In genomic region chr20:62791301-62792181, GRCh38 we compare ENCODE assay signal across 9 cellular contexts. TPM values are rescaled to one million over a fixed set of nuclear protein-coding genes. Genes with fewer than 3 reads are reported as not detected.
DNase-seq lines count a peak whose midpoint lies in the region; ATAC-seq, FAIRE-seq and TF ChIP-seq lines count a peak whose summit lies in the region.
"Had no signal": no experiment of that assay in that cellular context is flagged by ENCODE, and none has a peak within 500 bp of the region (broad histone marks: within the 10 kb centered on the region; RNA-seq: fewer than 3 reads in every experiment).

No MANE protein-coding gene starts in this region.

- H3K4me3 ChIP-seq in SJSA1 (no peak overlapping the region), gastroesophageal sphincter (no peak overlapping the region), pancreas (no peak overlapping the region), upper lobe of left lung (no peak overlapping the region)

- no peaks in the 10 kb centered on the region for H3K36me3 ChIP-seq in SJSA1
- no peaks in the 10 kb centered on the region for H3K36me3 ChIP-seq in gastroesophageal sphincter
- no peaks in the 10 kb centered on the region for H3K36me3 ChIP-seq in pancreas
- no peaks in the 10 kb centered on the region for H3K36me3 ChIP-seq in upper lobe of left lung

- TF ChIP-seq CTCF in gastroesophageal sphincter (IDR thresholded peaks at IDR 0.05) (peak in 3 of 4 experiments; percentile 86 to 96 (median 95)), pancreas (IDR thresholded peaks at IDR 0.05) (peak; percentile 64 to 89 (median 82)), upper lobe of left lung (IDR thresholded peaks at IDR 0.05) (peak; percentile 86 to 94 (median 90))

- TF ChIP-seq EP300 in gastroesophageal sphincter (IDR thresholded peaks at IDR 0.05), result no peak
- no peak for TF ChIP-seq EP300 in upper lobe of left lung (IDR thresholded peaks at IDR 0.05)

- intact Hi-C loops in pancreas (cut with DNase I), result no loop called here

- H3K4me1 ChIP-seq in SJSA1 (replicated peaks), result peaks cover 32% of the 10 kb centered on the region
- peaks cover 0 to 38% (median 8%) of the 10 kb centered on the region in 3 donors for H3K4me1 ChIP-seq in gastroesophageal sphincter
- H3K4me1 ChIP-seq in pancreas, result peaks cover 0 to 5% (median 3%) of the 10 kb centered on the region in 3 donors
- H3K4me1 ChIP-seq in upper lobe of left lung, result peaks cover 11 to 31% (median 19%) of the 10 kb centered on the region in 4 donors

- no peak for FAIRE-seq in pancreas (lab: Jason Lieb, UNC)
- FAIRE-seq: islet of Langerhans had no signal

- 33 to 67% methylated on average over 8 to 14 of the region's 23 CpGs for WGBS in gastroesophageal sphincter (ENCODE audit: low coverage in 1 of 2), 2 donors
- 31 to 37% methylated on average over 23 of the region's 23 CpGs for WGBS in pancreas, 2 donors
- 51 to 58% methylated on average over 12 to 16 of the region's 23 CpGs for WGBS in upper lobe of left lung, 2 donors

- DNase-seq in GDM1 (lab: John Stamatoyannopoulos, UW), result peak; percentile 83
- peak; percentile 85 for DNase-seq in NCI-H1092 (lab: John Stamatoyannopoulos, UW)
- DNase-seq in SJSA1 (ENCODE audit: low read depth in 1 of 2, low spot score in 2 of 2), result peak; percentile 82 to 87
- peak; percentile 59 for DNase-seq in activated gamma-delta T cell treated with anti-CD3 and anti-CD28 coated beads, Interleukin-2, amount 50 U/mL, for 16 hours (ENCODE audit: low read depth)
- DNase-seq in pancreas, result peak in 5 of 6 donors; percentile 63 to 81 (median 73)
- DNase-seq in upper lobe of left lung, result peak; percentile 76 to 82

- no peak for TF ChIP-seq POLR2A in gastroesophageal sphincter (IDR thresholded peaks at IDR 0.05)
- no peak for TF ChIP-seq POLR2A in upper lobe of left lung (IDR thresholded peaks at IDR 0.05)

- H3K27me3 ChIP-seq in SJSA1 (replicated peaks) (peaks cover 3% of the 10 kb centered on the region), gastroesophageal sphincter (peaks cover under 1% of the 10 kb centered on the region), pancreas (no peaks in the 10 kb centered on the region), upper lobe of left lung (no peaks in the 10 kb centered on the region)

- no peaks in the 10 kb centered on the region for H3K9me3 ChIP-seq in SJSA1 (replicated peaks)
- no peaks in the 10 kb centered on the region for H3K9me3 ChIP-seq in gastroesophageal sphincter
- H3K9me3 ChIP-seq in pancreas, result no peaks in the 10 kb centered on the region
- no peaks in the 10 kb centered on the region for H3K9me3 ChIP-seq in upper lobe of left lung

- H3K27ac ChIP-seq in SJSA1 (no peak overlapping the region), gastroesophageal sphincter (no peak overlapping the region), pancreas (no peak overlapping the region), upper lobe of left lung (no peak overlapping the region)

- ATAC-seq in gastroesophageal sphincter (peak; percentile 19), pancreas (peak in 3 of 4 donors; percentile 5 to 33 (median 22)), upper lobe of left lung (ENCODE audit: low FRiP score in 2 of 2) (peak in 1 of 2 donors; percentile 20), GM19395 (IDR thresholded peaks at IDR 0.05; ENCODE audit: unreplicated experiment) (no peak)

RNA-seq across cellular contexts. Expression of gene MRGBP, which starts 4.7 kb away (rescaled TPM):
- 28.2 and 33.2 TPM in 2 replicates for total RNA-seq in SJSA1 (2014; rRNA removed; shearing (Covaris generic))
- total RNA-seq in gastroesophageal sphincter, result 10 to 100 TPM in 3 of 4 donors, 1 to 10 TPM in 1; 9.3 to 15.6 (median 14.5) TPM
- 1 to 10 TPM; 2.6 to 4.4 (median 3.7) TPM for total RNA-seq in pancreas
- polyA plus RNA-seq in pancreas, result 10 to 100 TPM in 1 of 2 donors, 1 to 10 TPM in 1; 5.3 to 11.3 TPM
- total RNA-seq in upper lobe of left lung, result 10 to 100 TPM in 2 of 6 donors, 1 to 10 TPM in 4; 6.4 to 22.0 (median 8.5) TPM

RNA-seq across cellular contexts. Expression of gene OGFR, which starts 13.1 kb away (rescaled TPM):
- total RNA-seq in SJSA1 (2014; rRNA removed; shearing (Covaris generic)), result 59.2 and 73.3 TPM in 2 replicates
- total RNA-seq in gastroesophageal sphincter (10 to 100 TPM; 55.1 to 61.0 (median 58.9) TPM), pancreas (10 to 100 TPM; 18.1 to 25.4 (median 21.0) TPM), upper lobe of left lung (100 to 1,000 TPM in 2 of 6 donors, 10 to 100 TPM in 4; 63.8 to 166 (median 74.9) TPM)
- 10 to 100 TPM; 50.8 to 79.5 TPM for polyA plus RNA-seq in pancreas

RNA-seq across cellular contexts. Expression of gene COL9A3, which starts 25.3 kb away (rescaled TPM):
- total RNA-seq in SJSA1 (2014; rRNA removed; shearing (Covaris generic)), result not detected in 2 replicates
- total RNA-seq in gastroesophageal sphincter (10 to 100 TPM in 2 of 4 donors, 1 to 10 TPM in 2; 8.8 to 29.9 (median 14.3) TPM), pancreas (10 to 100 TPM in 1 of 6 donors, 1 to 10 TPM in 5; 1.7 to 35.2 (median 7.3) TPM), upper lobe of left lung (1 to 10 TPM in 4 of 6 donors, under 1 TPM in 1, not detected in 1; 0.57 to 8.4 (median 2.1) TPM)
- 100 to 1,000 TPM; 149 to 183 TPM for polyA plus RNA-seq in pancreas
